In genomic region chr9:80509358-80509757, GRCh38 we compare ENCODE assay signal across 28 cellular contexts.
DNase-seq lines count a peak whose midpoint lies in the region; TF ChIP-seq lines count a peak whose summit lies in the region.
"Had no signal": no experiment of that assay in that cellular context is flagged by ENCODE, and none has a peak within 500 bp of the region (broad histone marks: within the 10 kb centered on the region; RNA-seq: fewer than 3 reads in every experiment).

No MANE protein-coding gene starts in this region.

- H4K5ac ChIP-seq in H9 (ENCODE audit: insufficient read length, low read depth, low read length): no peak overlapping the region

- H3T11ph ChIP-seq in H9 (ENCODE audit: low read length): no peak overlapping the region

- H3K4me1 ChIP-seq in H9 (ENCODE audit: insufficient read depth, low read length) (no peaks in the 10 kb centered on the region), OCI-LY7 (ENCODE audit: insufficient read depth, low read length, poor library complexity, severe bottlenecking) (no peaks in the 10 kb centered on the region)
- H3K4me1 ChIP-seq: ascending aorta, gastrocnemius medialis had no signal

- no TSS peak for BruUV-seq in OCI-LY7 (replicated peaks; lab: Mats Ljungman, UMichigan)

- no peaks in the 10 kb centered on the region for H3K79me1 ChIP-seq in H9 (ENCODE audit: insufficient read depth, low read depth, low read length, poor library complexity, severe bottlenecking)

- no peak overlapping the region for H2AK5ac ChIP-seq in H9 (ENCODE audit: insufficient read length, low read length)

- no peak overlapping the region for H3K23ac ChIP-seq in H9 (ENCODE audit: insufficient read length, low read depth, low read length)

- H2BK20ac ChIP-seq in H9 (ENCODE audit: low read depth, low read length, poor library complexity, severe bottlenecking): no peak overlapping the region

- H2BK15ac ChIP-seq in H9 (ENCODE audit: low read depth, low read length): no peak overlapping the region

- H3K9me3 ChIP-seq in H9 (ENCODE audit: control insufficient read depth, low read depth, low read length) (no peaks in the 10 kb centered on the region), OCI-LY7 (ENCODE audit: low read length) (no peaks in the 10 kb centered on the region)
- H3K9me3 ChIP-seq: ascending aorta, gastrocnemius medialis, ovary, upper lobe of left lung had no signal

- H3K4me1 Mint-ChIP-seq in H9: no peaks in the 10 kb centered on the region; a peak in 1 of 4 replicates
- peaks cover 5% of the 10 kb centered on the region for H3K4me1 Mint-ChIP-seq in osteocyte (ENCODE audit: unreplicated experiment)
- H3K4me1 Mint-ChIP-seq: activated naive CD8-positive, alpha-beta T cell treated with anti-CD3 and anti-CD28 coated beads, Interleukin-2, amount 10 ng/mL, durations not matched to agents 7 days and 5 days; CD4-positive, CD25-positive, alpha-beta regulatory T cell; stimulated activated naive B cell treated with anti-CD40 and anti-IgM and Interleukin-4, amounts not matched to agents 10 μg/mL and 1 μg/mL and 100 μg/mL, for 72 hours; T-helper 17 cell had no signal

- intact Hi-C loops in OCI-LY7 (cut with micrococcal nuclease; ENCODE audit: unreplicated experiment): no loop called here

- H3K9ac ChIP-seq in H9 (ENCODE audit: extremely low read depth, insufficient read length, low read length): no peak overlapping the region

- H2BK12ac ChIP-seq in H9 (ENCODE audit: insufficient read length, low read depth, low read length): no peak overlapping the region

- H3K4me2 ChIP-seq in H9 (ENCODE audit: insufficient read depth, insufficient read length, low read length) (no peak overlapping the region), OCI-LY7 (ENCODE audit: low read length) (no peak overlapping the region)

- TF ChIP-seq CTCF in H9 (conservative IDR thresholded peaks at IDR 0.05): peak; percentile 47; the same call in 2 of the 3 replicates
- TF ChIP-seq CTCF in OCI-LY7 (conservative IDR thresholded peaks at IDR 0.05; ENCODE audit: low read length): peak; percentile 44; the same call in 1 of the 2 replicates
- TF ChIP-seq CTCF in cardiac fibroblast (IDR thresholded peaks at IDR 0.05; ENCODE audit: low read depth, low read length): peak; percentile 12
- peak; percentile 52 for TF ChIP-seq CTCF in osteocyte (IDR thresholded peaks at IDR 0.05)

- no CpG with 5 or more reads among the region's 1 CpG for WGBS in H9 (ENCODE audit: extremely low coverage, insufficient read length, low lambda C conversion rate)

- no peaks in the 10 kb centered on the region for H3K79me2 ChIP-seq in H9 (ENCODE audit: insufficient read depth, low read length)
- no peaks in the 10 kb centered on the region for H3K79me2 ChIP-seq in OCI-LY7 (ENCODE audit: insufficient read depth, low read depth, low read length)

- no peaks in the 10 kb centered on the region for H3K9me2 ChIP-seq in OCI-LY7 (ENCODE audit: insufficient read depth, low read length)

- H3K18ac ChIP-seq in H9 (ENCODE audit: insufficient read length, low read depth, low read length): no peak overlapping the region

- H3K27ac ChIP-seq in H9 (ENCODE audit: insufficient read length, low read depth, low read length) (no peak overlapping the region), OCI-LY7 (ENCODE audit: low read depth, low read length, poor library complexity, severe bottlenecking) (no peak overlapping the region)
- H3K27ac ChIP-seq: ascending aorta, gastrocnemius medialis, ovary, skin epidermis, upper lobe of left lung had no signal

- H3K36me3 Mint-ChIP-seq in H9 (ENCODE audit: insufficient read depth in 1 of 3, low read depth in 3 of 3) (no peaks in the 10 kb centered on the region; a peak in 1 of 7 replicates), osteocyte (ENCODE audit: unreplicated experiment) (no peaks in the 10 kb centered on the region)
- H3K36me3 Mint-ChIP-seq: activated naive CD8-positive, alpha-beta T cell treated with anti-CD3 and anti-CD28 coated beads, Interleukin-2, amount 10 ng/mL, durations not matched to agents 7 days and 5 days; CD4-positive, CD25-positive, alpha-beta regulatory T cell; stimulated activated naive B cell treated with anti-CD40 and anti-IgM and Interleukin-4, amounts not matched to agents 10 μg/mL and 1 μg/mL and 100 μg/mL, for 72 hours had no signal

- H3K27me3 Mint-ChIP-seq in H9 (ENCODE audit: low read depth) (no peaks in the 10 kb centered on the region), osteocyte (ENCODE audit: unreplicated experiment) (no peaks in the 10 kb centered on the region)
- H3K27me3 Mint-ChIP-seq: CD4-positive, CD25-positive, alpha-beta regulatory T cell; dendritic cell treated with granulocyte-macrophage colony-stimulating factor and Interleukin-4, amounts not matched to agents 40 ng/mL and 50 ng/mL, for 4 days; stimulated activated naive B cell treated with anti-CD40 and anti-IgM and Interleukin-4, amounts not matched to agents 10 μg/mL and 1 μg/mL and 100 μg/mL, for 72 hours; T-helper 17 cell had no signal

- no peak overlapping the region for H2BK5ac ChIP-seq in H9 (ENCODE audit: insufficient read length, low read length)

- no peak overlapping the region for H3K4ac ChIP-seq in H9 (ENCODE audit: low read depth, low read length)

- H3K4me3 Mint-ChIP-seq in H9 (no peak overlapping the region), osteocyte (ENCODE audit: unreplicated experiment) (no peak overlapping the region)
- H3K4me3 Mint-ChIP-seq: activated naive CD8-positive, alpha-beta T cell treated with anti-CD3 and anti-CD28 coated beads, Interleukin-2, amount 10 ng/mL, durations not matched to agents 7 days and 5 days; CD4-positive, CD25-positive, alpha-beta regulatory T cell; dendritic cell treated with granulocyte-macrophage colony-stimulating factor and Interleukin-4, amounts not matched to agents 40 ng/mL and 50 ng/mL, for 4 days; nephron; stimulated activated naive B cell treated with anti-CD40 and anti-IgM and Interleukin-4, amounts not matched to agents 10 μg/mL and 1 μg/mL and 100 μg/mL, for 72 hours; T-helper 17 cell had no signal

- POLR2A ChIA-PET in OCI-LY7 (lab: Charles Lee): no interaction called here

- H4K91ac ChIP-seq in H9 (ENCODE audit: insufficient read length, low read depth, low read length): no peak overlapping the region

- no peak overlapping the region for H3K56ac ChIP-seq in H9 (ENCODE audit: insufficient read length, low read depth, low read length)

- H3K4me3 ChIP-seq in OCI-LY7 (ENCODE audit: low read depth, low read length, poor library complexity, severe bottlenecking) (no peak overlapping the region), cardiac fibroblast (replicated peaks in 1 of 2; ENCODE audit: low read depth in 2 of 2, low read length in 2 of 2) (no peak overlapping the region)
- H3K4me3 ChIP-seq: ascending aorta, gastrocnemius medialis, lung, ovary, skin epidermis, upper lobe of left lung had no signal

- H3K27ac Mint-ChIP-seq in H9: no peak overlapping the region
- no peak overlapping the region for H3K27ac Mint-ChIP-seq in osteocyte (ENCODE audit: unreplicated experiment)
- H3K27ac Mint-ChIP-seq: activated naive CD8-positive, alpha-beta T cell treated with anti-CD3 and anti-CD28 coated beads, Interleukin-2, amount 10 ng/mL, durations not matched to agents 7 days and 5 days; CD4-positive, CD25-positive, alpha-beta regulatory T cell; dendritic cell treated with granulocyte-macrophage colony-stimulating factor and Interleukin-4, amounts not matched to agents 40 ng/mL and 50 ng/mL, for 4 days; nephron; stimulated activated naive B cell treated with anti-CD40 and anti-IgM and Interleukin-4, amounts not matched to agents 10 μg/mL and 1 μg/mL and 100 μg/mL, for 72 hours; T-helper 17 cell had no signal

- no peak overlapping the region for H2BK120ac ChIP-seq in H9 (ENCODE audit: low read depth, low read length, poor library complexity, severe bottlenecking)

- no peak overlapping the region for H3K14ac ChIP-seq in H9 (ENCODE audit: insufficient read depth, low read length)

- no peaks in the 10 kb centered on the region for H3K36me3 ChIP-seq in OCI-LY7 (ENCODE audit: insufficient read depth, low read length)
- H3K36me3 ChIP-seq: ascending aorta, gastrocnemius medialis, ovary, upper lobe of left lung had no signal

- H2AFZ ChIP-seq in H9 (ENCODE audit: low read length) (no peak overlapping the region), OCI-LY7 (ENCODE audit: low read length) (no peak overlapping the region)

- DNase-seq in H9 (no peak), OCI-LY7 (ENCODE audit: low spot score) (no peak), cardiac fibroblast (ENCODE audit: low read depth in 2 of 2) (no peak), osteocyte (ENCODE audit: extremely low spot score, unreplicated experiment) (no peak), AG08395 (ENCODE audit: low spot score) (no peak), ecto neural progenitor cell (ENCODE audit: low spot score) (no peak), SK-N-DZ (ENCODE audit: low spot score) (no peak)
- DNase-seq: activated CD4-positive, alpha-beta T cell treated with anti-CD3 and anti-CD28 coated beads, Interleukin-2, amount 50 U/mL, for 48 hours; activated CD4-positive, CD25-positive, alpha-beta regulatory T cell treated with anti-CD3 and anti-CD28 coated beads, Interleukin-2, amount 50 U/mL, for 72 hours; activated gamma-delta T cell treated with Interleukin-2 at 50 U/mL for 16 hours; activated naive CD8-positive, alpha-beta T cell treated with anti-CD3 and anti-CD28 coated beads, Interleukin-2, amount 10 ng/mL, durations not matched to agents 7 days and 5 days; activated T-cell treated with anti-CD3 and anti-CD28 coated beads, Interleukin-2, amount 50 U/mL, for 48 hours; CD4-positive, CD25-positive, alpha-beta regulatory T cell; central memory CD4-positive, alpha-beta T cell; gastrocnemius medialis; NCI-H1048; NCI-H1694 treated with DMSO at 0.1 percent for 48 hours; ovary; retina; Right ventricle myocardium superior; stimulated activated naive B cell treated with anti-CD40 and anti-IgM and Interleukin-4, amounts not matched to agents 10 μg/mL and 1 μg/mL and 100 μg/mL, for 72 hours; T-helper 17 cell; upper lobe of left lung had no signal

- H3K27me3 ChIP-seq in H9 (ENCODE audit: insufficient read depth, low read length): no peaks in the 10 kb centered on the region
- H3K27me3 ChIP-seq: ascending aorta, gastrocnemius medialis, ovary, upper lobe of left lung had no signal

- H3K23me2 ChIP-seq in H9 (ENCODE audit: insufficient read length, low read depth, low read length, poor library complexity, severe bottlenecking): no peaks in the 10 kb centered on the region

- H4K20me1 ChIP-seq in H9 (ENCODE audit: control insufficient read depth, insufficient read depth, insufficient read length): no peaks in the 10 kb centered on the region
- no peaks in the 10 kb centered on the region for H4K20me1 ChIP-seq in OCI-LY7 (ENCODE audit: insufficient read depth, low read length)

- H3K9me3 Mint-ChIP-seq in H9 (peaks cover 0 to 2% of the 10 kb centered on the region in 2 experiments; a peak in 1 of 5 replicates), osteocyte (ENCODE audit: unreplicated experiment) (no peaks in the 10 kb centered on the region)
- H3K9me3 Mint-ChIP-seq: activated naive CD8-positive, alpha-beta T cell treated with anti-CD3 and anti-CD28 coated beads, Interleukin-2, amount 10 ng/mL, durations not matched to agents 7 days and 5 days; dendritic cell treated with granulocyte-macrophage colony-stimulating factor and Interleukin-4, amounts not matched to agents 40 ng/mL and 50 ng/mL, for 4 days had no signal

- CTCF ChIA-PET in OCI-LY7 (lab: Charles Lee; ENCODE audit: unreplicated experiment): no interaction called here

- H4K8ac ChIP-seq in H9 (replicated peaks; ENCODE audit: insufficient read length, low read depth, low read length): no peak overlapping the region
